ENCODE assay signal across 7 cellular contexts in the genomic region with DNA sequence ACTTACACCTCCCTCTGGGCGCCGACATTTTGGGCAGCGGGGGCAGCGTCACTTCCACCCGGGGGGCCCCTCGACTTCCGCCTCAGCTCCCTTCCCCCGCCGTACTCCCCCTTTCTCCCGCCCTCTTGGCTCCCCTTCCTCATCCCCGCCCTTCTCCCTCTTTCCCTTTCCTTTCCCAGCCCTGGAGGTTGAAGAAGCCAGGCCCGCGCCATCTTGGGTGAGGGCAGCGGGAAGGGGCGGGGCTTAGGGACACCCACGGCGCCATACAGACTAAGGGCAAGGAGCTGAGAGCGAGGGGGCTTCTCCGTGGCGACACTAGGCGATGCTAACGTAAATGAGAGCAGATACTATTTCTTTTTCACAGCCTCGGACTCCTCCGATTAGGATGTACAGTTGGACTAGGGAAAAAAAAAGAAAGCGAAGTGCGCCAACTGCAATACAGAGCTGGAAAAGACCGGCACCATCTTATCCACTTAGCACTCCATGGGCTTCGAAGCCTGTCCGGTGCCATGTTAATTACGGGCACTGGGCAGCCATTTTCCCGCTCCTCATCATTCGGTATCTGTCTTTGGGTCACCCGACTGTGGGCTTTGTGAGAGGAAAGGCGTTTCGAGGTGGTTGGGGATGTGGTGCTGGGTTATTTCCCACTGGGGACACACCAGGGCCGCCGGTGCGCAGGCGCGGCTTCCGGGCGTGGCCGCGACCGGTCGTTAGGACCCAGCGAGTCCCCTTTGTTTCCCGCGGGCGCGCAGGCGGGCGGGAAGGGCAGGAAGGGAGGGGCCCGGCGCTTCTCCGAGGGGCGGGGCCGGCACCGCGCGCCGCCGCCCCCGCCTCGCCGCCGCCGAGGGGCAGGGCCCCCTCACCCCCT. TPM values are rescaled to one million over a fixed set of nuclear protein-coding genes. Genes with fewer than 3 reads are reported as not detected.
A peak's percentile ranks its signal among the peaks of the same experiment; 100 is the strongest.
DNase-seq lines count a peak whose midpoint lies in the region; ATAC-seq, FAIRE-seq and TF ChIP-seq lines count a peak whose summit lies in the region.

A gene with protein sequence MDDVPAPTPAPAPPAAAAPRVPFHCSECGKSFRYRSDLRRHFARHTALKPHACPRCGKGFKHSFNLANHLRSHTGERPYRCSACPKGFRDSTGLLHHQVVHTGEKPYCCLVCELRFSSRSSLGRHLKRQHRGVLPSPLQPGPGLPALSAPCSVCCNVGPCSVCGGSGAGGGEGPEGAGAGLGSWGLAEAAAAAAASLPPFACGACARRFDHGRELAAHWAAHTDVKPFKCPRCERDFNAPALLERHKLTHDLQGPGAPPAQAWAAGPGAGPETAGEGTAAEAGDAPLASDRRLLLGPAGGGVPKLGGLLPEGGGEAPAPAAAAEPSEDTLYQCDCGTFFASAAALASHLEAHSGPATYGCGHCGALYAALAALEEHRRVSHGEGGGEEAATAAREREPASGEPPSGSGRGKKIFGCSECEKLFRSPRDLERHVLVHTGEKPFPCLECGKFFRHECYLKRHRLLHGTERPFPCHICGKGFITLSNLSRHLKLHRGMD (minus strand): TSS at position 50 of the 868 bp plus-strand sequence. CDS start 1,652 bp downstream, outside the sequence.
A gene with protein sequence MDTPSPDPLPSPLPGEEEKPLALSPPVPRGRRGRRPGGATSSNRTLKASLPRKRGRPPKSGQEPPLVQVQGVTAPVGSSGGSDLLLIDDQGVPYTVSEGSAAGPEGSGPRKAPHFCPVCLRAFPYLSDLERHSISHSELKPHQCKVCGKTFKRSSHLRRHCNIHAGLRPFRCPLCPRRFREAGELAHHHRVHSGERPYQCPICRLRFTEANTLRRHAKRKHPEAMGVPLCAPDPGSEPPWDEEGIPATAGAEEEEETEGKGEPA (plus strand): TSS at position 821 of the 868 bp plus-strand sequence. CDS start 1,825 bp downstream, outside the sequence.

- no peaks in the 10 kb centered on the region for H3K36me3 ChIP-seq in hepatocyte (replicated peaks; ENCODE audit: insufficient read depth, low read depth)

- peak within 1 kb of the TSS; percentile 75 for H2AFZ ChIP-seq in hepatocyte

- no peaks in the 10 kb centered on the region for H3K9me3 ChIP-seq in hepatocyte (ENCODE audit: low read depth)

- no peaks in the 10 kb centered on the region for H3K9me2 ChIP-seq in hepatocyte (replicated peaks; ENCODE audit: insufficient read depth)

- peak; percentile 56 for ATAC-seq in HG03025 (IDR thresholded peaks at IDR 0.05; ENCODE audit: low FRiP score, unreplicated experiment)

- peak within 1 kb of the TSS; percentile 93 for H3K4me2 ChIP-seq in hepatocyte

- peaks cover 13% of the 10 kb centered on the region for H3K4me1 ChIP-seq in hepatocyte (ENCODE audit: insufficient read depth)

- peak within 1 kb of the TSS; percentile 98 for H3K27ac ChIP-seq in hepatocyte

- peak within 1 kb of the TSS; percentile 80 for H3K4me3 ChIP-seq in astrocyte of the cerebellum (ENCODE audit: low read depth, low read length)
- peak within 1 kb of the TSS; percentile 83 for H3K4me3 ChIP-seq in hepatocyte
- peak within 1 kb of the TSS; percentile 87 for H3K4me3 ChIP-seq in retinal pigment epithelial cell (ENCODE audit: low read length)

- in situ Hi-C loops in astrocyte of the cerebellum (cut with HindIII; ENCODE audit: low sequenced_read_pairs), result loop anchor here (10.0 to 25.0 kb wide), 2 partner anchors 245 to 1137 kb away; a partner anchor contains a TSS

- peak; percentile 64 for DNase-seq in GM18507 (ENCODE audit: extremely low spot score, insufficient read length, low read depth)
- DNase-seq in NCI-H2081 treated with DMSO at 0.1 percent for 48 hours (lab: John Stamatoyannopoulos, UW), result peak; percentile 89
- peak; percentile 96 for DNase-seq in T1000 (lab: John Stamatoyannopoulos, UW)
- peak; percentile 98 for DNase-seq in astrocyte of the cerebellum (ENCODE audit: low read depth)
- DNase-seq in hepatocyte (ENCODE audit: low spot score), result peak; percentile 99
- DNase-seq in retinal pigment epithelial cell (ENCODE audit: low read depth), result peak; percentile 95

- H4K20me1 ChIP-seq in hepatocyte (ENCODE audit: insufficient read depth, poor library complexity, severe bottlenecking), result no peaks in the 10 kb centered on the region

- 1% methylated on average over 36 of the region's 68 CpGs for WGBS in hepatocyte (ENCODE audit: low lambda C conversion rate, missing lambda C conversion rate)

- no peaks in the 10 kb centered on the region for H3K27me3 ChIP-seq in hepatocyte

- FAIRE-seq in GM18507 (lab: Jason Lieb, UNC), result no peak

- TF ChIP-seq CTCF in astrocyte of the cerebellum (IDR thresholded peaks at IDR 0.05; ENCODE audit: low read depth, low read length, missing control alignments) (no peak), hepatocyte (IDR thresholded peaks at IDR 0.05; ENCODE audit: poor library complexity) (no peak), retinal pigment epithelial cell (conservative IDR thresholded peaks at IDR 0.05; ENCODE audit: low read depth, low read length) (no peak)

- H3K79me2 ChIP-seq in hepatocyte, result peaks cover 5% of the 10 kb centered on the region

RNA-seq across cellular contexts. Expression of the first gene that starts in this region (rescaled TPM):
- 3.8 and 5.6 TPM in 2 replicates for total RNA-seq in hepatocyte
- 14.0 and 16.4 TPM in 2 replicates for polyA plus RNA-seq in hepatocyte

RNA-seq across cellular contexts. Expression of the second gene that starts in this region (rescaled TPM):
- 8.4 and 12.4 TPM in 2 replicates for total RNA-seq in hepatocyte
- 18.5 and 19.5 TPM in 2 replicates for polyA plus RNA-seq in hepatocyte

Comparison
In these comparisons a context has a peak if more than half of its experiments do, and no peak if none do; other contexts are left out.
1. Peak in every context shown above with its lines: DNase-seq, ATAC-seq, H3K4me3 ChIP-seq and H3K27ac ChIP-seq.